Comparison of ENCODE assay signal across 1 cellular context in genomic region chr3:5187152-5187919, GRCh38.
TF ChIP-seq lines count a peak whose summit lies in the region.

EDEM1 (plus strand) TSS chr3:5187707; CDS start chr3:5187806, 99 bp downstream.

TF ChIP-seq in HepG2, 621 proteins besides CTCF, POLR2A, EP300 and RAD21 (continued from another document and continues in another):
- TF ChIP-seq SKIL (CRISPR knock-in tag; IDR thresholded peaks at IDR 0.05; ENCODE audit: borderline replicate concordance) (peak; percentile 61; the same call in 1 of the 2 replicates), PCBP1 (IDR thresholded peaks at IDR 0.05; ENCODE audit: borderline replicate concordance, low read depth, low read length) (0 out of 2 replicates have a peak, but pooled peaks have one; percentile 42), PHF20 (CRISPR knock-in tag; IDR thresholded peaks at IDR 0.05) (no peak), AKAP8 (CRISPR knock-in tag; IDR thresholded peaks at IDR 0.05) (peak; percentile 64; the same call in 1 of the 2 replicates), ZNF329 (CRISPR knock-in tag; IDR thresholded peaks at IDR 0.05; ENCODE audit: low read depth) (no peak), CEBPB (IDR thresholded peaks at IDR 0.05; ENCODE audit: borderline replicate concordance, low read depth, low read length) (no peak), DDIT3 (CRISPR knock-in tag; IDR thresholded peaks at IDR 0.05) (no peak), ATRX (CRISPR knock-in tag; IDR thresholded peaks at IDR 0.05; ENCODE audit: borderline replicate concordance) (no peak), RNF219 (CRISPR knock-in tag; IDR thresholded peaks at IDR 0.05) (0 out of 2 replicates have a peak, but pooled peaks have one; percentile 39), ZNF800 (CRISPR knock-in tag; IDR thresholded peaks at IDR 0.05) (no peak; the same call in 1 of the 2 replicates), MAZ (IDR thresholded peaks at IDR 0.05; ENCODE audit: borderline replicate concordance, low read depth, low read length) (peak; percentile 20; the same call in 1 of the 2 replicates), MAZ (CRISPR knock-in tag; IDR thresholded peaks at IDR 0.05; ENCODE audit: low read depth) (peak; percentile 51; the same call in 1 of the 2 replicates), ZIK1 (CRISPR knock-in tag; IDR thresholded peaks at IDR 0.05; ENCODE audit: borderline replicate concordance, low read depth) (no peak), USF2 (IDR thresholded peaks at IDR 0.05; ENCODE audit: low read depth, low read length) (no peak), USF2 (CRISPR knock-in tag; IDR thresholded peaks at IDR 0.05; ENCODE audit: borderline replicate concordance) (no peak), PAWR (CRISPR knock-in tag; IDR thresholded peaks at IDR 0.05; ENCODE audit: borderline replicate concordance) (no peak), ETV5 (CRISPR knock-in tag; IDR thresholded peaks at IDR 0.05; ENCODE audit: borderline replicate concordance) (peak; percentile 42; the same call in 1 of the 2 replicates), CSRNP1 (CRISPR knock-in tag; IDR thresholded peaks at IDR 0.05) (no peak), ARID2 (CRISPR knock-in tag; IDR thresholded peaks at IDR 0.05; ENCODE audit: borderline replicate concordance) (no peak; the same call in 1 of the 2 replicates), CREM (IDR thresholded peaks at IDR 0.05) (peak; percentile 22; the same call in 1 of the 2 replicates), CREM (CRISPR knock-in tag; IDR thresholded peaks at IDR 0.05) (no peak), POGZ (CRISPR knock-in tag; IDR thresholded peaks at IDR 0.05) (peak; percentile 81), FLYWCH1 (CRISPR knock-in tag; IDR thresholded peaks at IDR 0.05) (no peak), DMAP1 (CRISPR knock-in tag; IDR thresholded peaks at IDR 0.05) (peak; percentile 93), BCL6 (CRISPR knock-in tag; IDR thresholded peaks at IDR 0.05) (0 out of 2 replicates have a peak, but pooled peaks have one; percentile 37), ZNF644 (CRISPR knock-in tag; IDR thresholded peaks at IDR 0.05; ENCODE audit: low read depth) (no peak), ZNF354B (CRISPR knock-in tag; IDR thresholded peaks at IDR 0.05) (no peak), ZNF20 (CRISPR knock-in tag; IDR thresholded peaks at IDR 0.05) (no peak), PTBP1 (IDR thresholded peaks at IDR 0.05; ENCODE audit: low read depth, low read length, poor library complexity, severe bottlenecking) (no peak), HNF1A (IDR thresholded peaks at IDR 0.05; ENCODE audit: low read depth) (no peak), HNF1A (CRISPR knock-in tag; IDR thresholded peaks at IDR 0.05; ENCODE audit: borderline replicate concordance) (no peak), TBX3 (IDR thresholded peaks at IDR 0.05; ENCODE audit: borderline replicate concordance) (no peak), LCORL (IDR thresholded peaks at IDR 0.05) (no peak), LCORL (CRISPR knock-in tag; IDR thresholded peaks at IDR 0.05) (no peak), ZNF83 (CRISPR knock-in tag; IDR thresholded peaks at IDR 0.05; ENCODE audit: borderline replicate concordance) (no peak), BORCS8-MEF2B (CRISPR knock-in tag; IDR thresholded peaks at IDR 0.05) (no peak), TFE3 (CRISPR knock-in tag; IDR thresholded peaks at IDR 0.05) (no peak), ZNF557 (CRISPR knock-in tag; IDR thresholded peaks at IDR 0.05) (no peak), ZFP91 (CRISPR knock-in tag; IDR thresholded peaks at IDR 0.05; ENCODE audit: borderline replicate concordance) (peak; percentile 99), BCL3 (CRISPR knock-in tag; IDR thresholded peaks at IDR 0.05) (no peak)
